ENCODE assay signal across 1 cellular context in genomic region chr19:3114811-3115210, GRCh38.
TF ChIP-seq lines count a peak whose summit lies in the region.

No MANE protein-coding gene starts in this region.

TF ChIP-seq in SK-N-SH, 30 proteins besides CTCF, POLR2A, EP300 and RAD21 (continued from another document):
- TF ChIP-seq PBX3 (IDR thresholded peaks at IDR 0.05) (no peak), NFIC (IDR thresholded peaks at IDR 0.05; ENCODE audit: borderline replicate concordance) (no peak), POLR2AphosphoS5 (IDR thresholded peaks at IDR 0.05; ENCODE audit: low read depth, low read length) (no peak), FOXJ3 (CRISPR knock-in tag; IDR thresholded peaks at IDR 0.05) (no peak), ZBTB33 (IDR thresholded peaks at IDR 0.05; ENCODE audit: borderline replicate concordance, low read depth) (no peak), TEAD4 (IDR thresholded peaks at IDR 0.05; ENCODE audit: borderline replicate concordance, insufficient read depth) (no peak), YY1 (IDR thresholded peaks at IDR 0.05; ENCODE audit: low read depth) (no peak), TAF1 (IDR thresholded peaks at IDR 0.05; ENCODE audit: borderline replicate concordance, low read depth, low read length) (no peak), JUND (IDR thresholded peaks at IDR 0.05) (no peak), MEF2A (IDR thresholded peaks at IDR 0.05; ENCODE audit: borderline replicate concordance, low read depth) (no peak), GABPA (IDR thresholded peaks at IDR 0.05; ENCODE audit: low read depth) (no peak), RXRA (IDR thresholded peaks at IDR 0.05; ENCODE audit: borderline replicate concordance, low read depth) (no peak)
